Comparison of ENCODE assay signal across 1 cellular context in the genomic region with DNA sequence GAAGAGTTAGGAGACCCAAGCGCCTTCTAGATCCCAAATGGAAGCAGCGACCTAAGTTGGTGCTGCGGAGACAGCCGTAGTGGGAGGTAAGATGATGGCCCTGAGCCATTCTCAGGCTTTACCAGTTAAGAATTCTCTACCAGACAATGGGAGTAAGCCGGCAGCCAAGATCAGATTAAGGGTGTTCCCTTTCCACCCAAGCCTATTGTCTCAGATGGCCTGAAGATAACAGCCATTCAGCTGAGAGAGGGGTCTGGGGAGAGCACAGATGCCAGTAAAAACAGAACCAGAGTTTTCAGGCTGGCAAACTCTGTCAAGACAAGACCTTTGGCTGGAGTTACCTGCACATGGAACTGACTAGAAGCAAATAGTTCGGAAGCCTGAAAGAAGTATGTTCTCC.
TF ChIP-seq lines count a peak whose summit lies in the region.

No MANE protein-coding gene starts in this region.

TF ChIP-seq in IMR-90, 13 proteins besides CTCF, POLR2A, EP300 and RAD21:
- no peak for TF ChIP-seq CHD1 (IDR thresholded peaks at IDR 0.05; ENCODE audit: low read depth, low read length)
- TF ChIP-seq RFX5 (IDR thresholded peaks at IDR 0.05; ENCODE audit: low read depth, low read length), result no peak
- TF ChIP-seq BHLHE40 (IDR thresholded peaks at IDR 0.05; ENCODE audit: low read depth, low read length), result no peak
- TF ChIP-seq ELK1 (IDR thresholded peaks at IDR 0.05; ENCODE audit: borderline replicate concordance, low read depth, low read length), result no peak
- no peak for TF ChIP-seq MAZ (IDR thresholded peaks at IDR 0.05; ENCODE audit: borderline replicate concordance, low read depth, low read length)
- TF ChIP-seq MXI1 (IDR thresholded peaks at IDR 0.05; ENCODE audit: borderline replicate concordance, low read depth, low read length), result no peak
- TF ChIP-seq CEBPB (IDR thresholded peaks at IDR 0.05; ENCODE audit: low read depth, low read length), result no peak
- TF ChIP-seq RCOR1 (IDR thresholded peaks at IDR 0.05; ENCODE audit: insufficient replicate concordance, low read length), result no peak
- TF ChIP-seq, protein P1, sequence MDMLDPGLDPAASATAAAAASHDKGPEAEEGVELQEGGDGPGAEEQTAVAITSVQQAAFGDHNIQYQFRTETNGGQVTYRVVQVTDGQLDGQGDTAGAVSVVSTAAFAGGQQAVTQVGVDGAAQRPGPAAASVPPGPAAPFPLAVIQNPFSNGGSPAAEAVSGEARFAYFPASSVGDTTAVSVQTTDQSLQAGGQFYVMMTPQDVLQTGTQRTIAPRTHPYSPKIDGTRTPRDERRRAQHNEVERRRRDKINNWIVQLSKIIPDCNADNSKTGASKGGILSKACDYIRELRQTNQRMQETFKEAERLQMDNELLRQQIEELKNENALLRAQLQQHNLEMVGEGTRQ (IDR thresholded peaks at IDR 0.05; ENCODE audit: low read depth, low read length), result no peak
